In genomic region chr2:178870703-178871102, GRCh38 we compare ENCODE assay signal across 1 cellular context.
TF ChIP-seq lines count a peak whose summit lies in the region.

No MANE protein-coding gene starts in this region.

TF ChIP-seq in WTC11, 78 proteins besides CTCF, POLR2A, EP300 and RAD21 (continued from another document):
- no peak for TF ChIP-seq ZNF281 (CRISPR knock-in tag; IDR thresholded peaks at IDR 0.05)
- no peak for TF ChIP-seq IRF1 (CRISPR knock-in tag; IDR thresholded peaks at IDR 0.05)
- TF ChIP-seq MAX (CRISPR knock-in tag; IDR thresholded peaks at IDR 0.05) = no peak
